2 cellular contexts compared by ENCODE assay signal in the genomic region with DNA sequence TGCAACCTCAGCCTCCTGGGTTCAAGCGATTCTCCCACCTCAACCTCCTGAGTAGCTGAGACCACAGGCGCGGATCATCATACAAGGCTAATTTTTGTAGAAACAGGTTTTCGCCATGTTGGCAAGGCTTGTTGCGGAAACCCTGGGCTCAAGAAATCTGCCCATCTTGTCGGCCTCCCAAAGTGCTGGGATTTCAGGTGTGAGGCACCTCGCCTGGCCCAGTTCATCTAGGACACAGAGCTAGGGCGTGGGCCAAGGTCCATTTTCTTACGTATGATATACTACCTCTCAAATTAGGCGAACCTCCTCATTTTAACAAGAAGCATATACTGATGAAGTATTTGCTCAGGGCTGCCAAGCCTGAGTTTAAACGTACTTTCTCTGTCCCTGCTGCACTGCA.
TF ChIP-seq lines count a peak whose summit lies in the region.

No MANE protein-coding gene starts in this region.

TF ChIP-seq in IMR-90, 13 proteins besides CTCF, POLR2A, EP300 and RAD21:
- TF ChIP-seq SMC3 (IDR thresholded peaks at IDR 0.05; ENCODE audit: low read depth, low read length) (no peak), CHD1 (IDR thresholded peaks at IDR 0.05; ENCODE audit: low read depth, low read length) (no peak), MAFK (IDR thresholded peaks at IDR 0.05; ENCODE audit: low read depth, low read length) (no peak), RFX5 (IDR thresholded peaks at IDR 0.05; ENCODE audit: low read depth, low read length) (no peak), FOS (IDR thresholded peaks at IDR 0.05; ENCODE audit: low read depth, low read length) (no peak), CEBPB (IDR thresholded peaks at IDR 0.05; ENCODE audit: low read depth, low read length) (no peak), MXI1 (IDR thresholded peaks at IDR 0.05; ENCODE audit: borderline replicate concordance, low read depth, low read length) (no peak), NFE2L2 (IDR thresholded peaks at IDR 0.05; ENCODE audit: low read depth, low read length) (no peak)
- TF ChIP-seq, protein P1, sequence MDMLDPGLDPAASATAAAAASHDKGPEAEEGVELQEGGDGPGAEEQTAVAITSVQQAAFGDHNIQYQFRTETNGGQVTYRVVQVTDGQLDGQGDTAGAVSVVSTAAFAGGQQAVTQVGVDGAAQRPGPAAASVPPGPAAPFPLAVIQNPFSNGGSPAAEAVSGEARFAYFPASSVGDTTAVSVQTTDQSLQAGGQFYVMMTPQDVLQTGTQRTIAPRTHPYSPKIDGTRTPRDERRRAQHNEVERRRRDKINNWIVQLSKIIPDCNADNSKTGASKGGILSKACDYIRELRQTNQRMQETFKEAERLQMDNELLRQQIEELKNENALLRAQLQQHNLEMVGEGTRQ (IDR thresholded peaks at IDR 0.05; ENCODE audit: low read depth, low read length) = no peak

TF ChIP-seq in K562, 482 proteins besides CTCF, POLR2A, EP300 and RAD21:
- TF ChIP-seq RBFOX2 (IDR thresholded peaks at IDR 0.05; ENCODE audit: low read depth, low read length) = peak; percentile 72
- TF ChIP-seq POLR2G (IDR thresholded peaks at IDR 0.05; ENCODE audit: low read depth, low read length) = peak; percentile 44; the same call in 1 of the 2 replicates
- no peak for TF ChIP-seq POLR3A (IDR thresholded peaks at IDR 0.05; ENCODE audit: borderline replicate concordance, extremely low read depth, insufficient read depth, insufficient read length)
